Comparison of ENCODE assay signal across 8 cellular contexts in the genomic region with DNA sequence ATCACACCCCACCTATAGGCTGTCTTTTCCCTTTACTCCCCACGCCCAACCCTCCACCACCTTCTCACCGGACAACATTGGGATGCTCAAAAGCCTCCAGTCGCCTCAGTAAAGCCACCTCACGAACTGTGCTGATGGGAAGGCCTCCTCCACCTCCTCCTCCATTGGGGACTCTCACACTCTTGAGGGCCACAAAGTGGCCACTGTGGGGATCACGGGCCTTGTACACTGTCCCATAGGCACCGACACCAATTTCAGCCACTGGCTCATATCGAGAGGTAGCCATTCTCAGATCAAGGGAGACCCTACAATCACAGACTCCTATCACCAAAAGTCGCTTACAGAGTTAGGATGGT. TPM values are rescaled to one million over a fixed set of nuclear protein-coding genes. Genes with fewer than 3 reads are reported as not detected.
DNase-seq lines count a peak whose midpoint lies in the region; ATAC-seq and TF ChIP-seq lines count a peak whose summit lies in the region.

No MANE protein-coding gene starts in this region.

- peak overlapping the region; percentile 44 for H4K5ac ChIP-seq in H9 (ENCODE audit: insufficient read length, low read depth, low read length)

- H2BK12ac ChIP-seq in H9 (ENCODE audit: insufficient read length, low read depth, low read length) = no peak overlapping the region

- H4K8ac ChIP-seq in H9 (replicated peaks; ENCODE audit: insufficient read length, low read depth, low read length) = no peak overlapping the region

- H3K4me2 ChIP-seq in H9 (ENCODE audit: insufficient read depth, insufficient read length, low read length) = peak overlapping the region; percentile 83

- H3K4me1 Mint-ChIP-seq in H9 = peaks cover 37 to 38% of the 10 kb centered on the region in 2 experiments

- 0 out of 2 replicates have a peak, but pooled peaks cover 7% of the 10 kb centered on the region for H3K4me1 ChIP-seq in H9 (ENCODE audit: insufficient read depth, low read length)

- peak overlapping the region; percentile 96 to 98 for H3K4me3 Mint-ChIP-seq in H9

- no peak overlapping the region for H3K23ac ChIP-seq in H9 (ENCODE audit: insufficient read length, low read depth, low read length)

- H3K56ac ChIP-seq in H9 (ENCODE audit: insufficient read length, low read depth, low read length) = no peak overlapping the region

- H3K27me3 Mint-ChIP-seq in H9 (ENCODE audit: low read depth) = peaks cover 12% of the 10 kb centered on the region

- H4K91ac ChIP-seq in H9 (ENCODE audit: insufficient read length, low read depth, low read length) = no peak overlapping the region

- no peak overlapping the region for H2BK120ac ChIP-seq in H9 (ENCODE audit: low read depth, low read length, poor library complexity, severe bottlenecking)

- WGBS in H9 (ENCODE audit: extremely low coverage, insufficient read length, low lambda C conversion rate) = no CpG with 5 or more reads among the region's 8 CpGs

- H3K9me3 Mint-ChIP-seq in H9 = peaks cover 0 to 2% of the 10 kb centered on the region in 2 experiments; a peak in 2 of 5 replicates

- peaks cover 8% of the 10 kb centered on the region for H3K27me3 ChIP-seq in H9 (ENCODE audit: insufficient read depth, low read length)

- H3K36me3 Mint-ChIP-seq in H9 (ENCODE audit: insufficient read depth in 1 of 3, low read depth in 3 of 3) = peaks cover 35 to 52% (median 51%) of the 10 kb centered on the region in 3 experiments

- H3K18ac ChIP-seq in H9 (ENCODE audit: insufficient read length, low read depth, low read length) = peak overlapping the region; percentile 2

- no peak overlapping the region for H2BK5ac ChIP-seq in H9 (ENCODE audit: insufficient read length, low read length)

- H3K27ac Mint-ChIP-seq in H9 = peak overlapping the region; percentile 82 to 100 (median 98)

- no peaks in the 10 kb centered on the region for H3K9me3 ChIP-seq in H9 (ENCODE audit: control insufficient read depth, low read depth, low read length)

- DNase-seq in H9 = no peak
- no peak for DNase-seq in foreskin fibroblast
- DNase-seq in skeletal muscle cell (ENCODE audit: low read depth) = no peak
- no peak for DNase-seq in stimulated activated CD4-positive, alpha-beta T cell treated with anti-CD3 and anti-CD28 coated beads, Interleukin-4, amount 100 ng/mL, for 24 hours
- no peak for DNase-seq in NCI-H526 treated with DMSO at 0.1 percent for 48 hours (lab: John Stamatoyannopoulos, UW)
- DNase-seq in T-helper 9 cell = no peak

- H3K14ac ChIP-seq in H9 (ENCODE audit: insufficient read depth, low read length) = peak overlapping the region; percentile 87

- no peak overlapping the region for H2AFZ ChIP-seq in H9 (ENCODE audit: low read length)

- no peak for ATAC-seq in GM19023 (IDR thresholded peaks at IDR 0.05; ENCODE audit: unreplicated experiment)

- peaks cover 17% of the 10 kb centered on the region for H3K23me2 ChIP-seq in H9 (ENCODE audit: insufficient read length, low read depth, low read length, poor library complexity, severe bottlenecking)

- no peak overlapping the region for H2BK15ac ChIP-seq in H9 (ENCODE audit: low read depth, low read length)

- H3K9ac ChIP-seq in H9 (ENCODE audit: extremely low read depth, insufficient read length, low read length) = peak overlapping the region; percentile 94

- H3K4me3 ChIP-seq in foreskin fibroblast (ENCODE audit: low read depth in 1 of 2, low read length in 2 of 2) = peak overlapping the region; percentile 80 to 81
- H3K4me3 ChIP-seq in skeletal muscle cell (ENCODE audit: low read depth, low read length) = peak overlapping the region; percentile 91

- no peak overlapping the region for H3K4ac ChIP-seq in H9 (ENCODE audit: low read depth, low read length)

- no peak overlapping the region for H3T11ph ChIP-seq in H9 (ENCODE audit: low read length)

- no peaks in the 10 kb centered on the region for H4K20me1 ChIP-seq in H9 (ENCODE audit: control insufficient read depth, insufficient read depth, insufficient read length)

- H3K27ac ChIP-seq in H9 (ENCODE audit: insufficient read length, low read depth, low read length) (no peak overlapping the region), VCaP (peak overlapping the region; percentile 90)

- peaks cover 13% of the 10 kb centered on the region; the same call in 1 of the 2 replicates for H3K79me2 ChIP-seq in H9 (ENCODE audit: insufficient read depth, low read length)

- H3K79me1 ChIP-seq in H9 (ENCODE audit: insufficient read depth, low read depth, low read length, poor library complexity, severe bottlenecking) = no peaks in the 10 kb centered on the region

- peak overlapping the region; percentile 52 for H2AK5ac ChIP-seq in H9 (ENCODE audit: insufficient read length, low read length)

- TF ChIP-seq CTCF in H9 (conservative IDR thresholded peaks at IDR 0.05) = no peak
- no peak for TF ChIP-seq CTCF in VCaP (conservative IDR thresholded peaks at IDR 0.05)
- no peak for TF ChIP-seq CTCF in foreskin fibroblast (IDR thresholded peaks at IDR 0.05; ENCODE audit: low read depth, low read length)

- H2BK20ac ChIP-seq in H9 (ENCODE audit: low read depth, low read length, poor library complexity, severe bottlenecking) = no peak overlapping the region

RNA-seq across cellular contexts. Expression of gene CDK4, which starts 0.7 kb away (rescaled TPM):
- total RNA-seq in H9 (2021) = 217 and 218 TPM in 2 replicates

RNA-seq across cellular contexts. Expression of gene MARCHF9, which starts 3.5 kb away (rescaled TPM):
- total RNA-seq in H9 (2021) = 20.5 and 20.9 TPM in 2 replicates

RNA-seq across cellular contexts. Expression of gene TSPAN31, which starts 6.6 kb away (rescaled TPM):
- total RNA-seq in H9 (2021) = 18.8 and 20.0 TPM in 2 replicates

RNA-seq across cellular contexts. Expression of gene AGAP2, which starts 12.9 kb away (rescaled TPM):
- total RNA-seq in H9 (2021) = 4.6 and 5.3 TPM in 2 replicates

RNA-seq across cellular contexts. Expression of gene CYP27B1, which starts 15.5 kb away (rescaled TPM):
- total RNA-seq in H9 (2021) = 6.1 and 6.5 TPM in 2 replicates
